Comparison of ENCODE assay signal across 8 cellular contexts in the genomic region with DNA sequence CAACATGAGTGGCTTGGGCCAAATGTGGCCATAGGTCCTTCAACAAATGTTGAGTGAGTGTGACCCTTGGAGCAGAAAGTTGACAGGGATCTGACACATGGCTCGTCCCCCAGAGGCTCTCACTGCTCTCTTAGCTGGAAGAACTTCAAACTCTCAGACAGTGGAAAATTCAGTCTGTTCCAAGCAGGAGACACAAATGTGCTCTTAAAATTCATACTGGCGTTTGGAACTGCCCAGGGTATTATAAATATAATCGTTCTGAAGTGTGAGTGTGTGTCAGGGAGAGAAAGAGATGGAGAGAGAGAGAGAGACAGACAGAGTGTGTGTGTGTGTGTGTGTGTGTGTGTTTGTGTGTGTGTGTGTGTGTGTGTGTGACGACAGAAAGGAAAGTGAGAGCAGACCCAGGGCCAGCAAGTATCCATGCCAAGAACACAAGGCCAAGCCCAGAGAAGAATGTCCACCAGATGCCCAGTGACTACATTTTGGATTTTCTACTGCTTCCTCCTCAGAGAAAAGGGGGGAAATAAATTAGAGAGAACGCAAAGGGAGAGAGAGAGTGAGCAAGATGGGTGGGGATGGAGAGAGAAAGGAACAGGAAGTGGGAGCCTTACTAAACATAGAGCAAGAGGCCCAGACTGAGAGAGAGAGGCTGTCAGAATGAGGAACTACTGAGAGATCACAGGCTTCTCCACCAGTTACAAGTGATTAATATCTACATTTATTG.
DNase-seq lines count a peak whose midpoint lies in the region; ATAC-seq, FAIRE-seq and TF ChIP-seq lines count a peak whose summit lies in the region.

No MANE protein-coding gene starts in this region.

- H4K20me1 ChIP-seq in astrocyte (ENCODE audit: insufficient read depth, low read length) = no peaks in the 10 kb centered on the region

- H3K27me3 Mint-ChIP-seq in CD4-positive, alpha-beta T cell = no peaks in the 10 kb centered on the region
- no peaks in the 10 kb centered on the region for H3K27me3 Mint-ChIP-seq in astrocyte (ENCODE audit: low read depth, unreplicated experiment)

- H3K36me3 ChIP-seq in astrocyte (ENCODE audit: insufficient read depth, low read length) = no peaks in the 10 kb centered on the region
- H3K36me3 ChIP-seq in mucosa of descending colon (ENCODE audit: low read depth) = no peaks in the 10 kb centered on the region

- ATAC-seq in CD4-positive, alpha-beta T cell (ENCODE audit: poor library complexity) = peak; percentile 67
- ATAC-seq in GM19455 (IDR thresholded peaks at IDR 0.05; ENCODE audit: unreplicated experiment) (peak; percentile 78), HG03520 (IDR thresholded peaks at IDR 0.05; ENCODE audit: unreplicated experiment) (peak; percentile 89), mucosa of descending colon (peak; percentile 86), HG02840 (IDR thresholded peaks at IDR 0.05; ENCODE audit: low FRiP score, unreplicated experiment) (no peak)

- H3K27ac Mint-ChIP-seq in CD4-positive, alpha-beta T cell = peak overlapping the region; percentile 55
- H3K27ac Mint-ChIP-seq in astrocyte (ENCODE audit: unreplicated experiment) = no peak overlapping the region

- intact Hi-C loops in CD4-positive, alpha-beta T cell (cut with DNase I, micrococcal nuclease) = no loop called here
- intact Hi-C loops in mucosa of descending colon (cut with DNase I, micrococcal nuclease) = no loop called here
- intact Hi-C loops in posterior cingulate gyrus (cut with DNase I) = no loop called here

- no peak for TF ChIP-seq CTCF in CD4-positive, alpha-beta T cell (IDR thresholded peaks at IDR 0.05)
- no peak for TF ChIP-seq CTCF in astrocyte (IDR thresholded peaks at IDR 0.05; ENCODE audit: insufficient read depth, low read depth, low read length)
- TF ChIP-seq CTCF in mucosa of descending colon (IDR thresholded peaks at IDR 0.05) = no peak

- H3K9me3 ChIP-seq in CD4-positive, alpha-beta T cell (ENCODE audit: control insufficient read depth, low read length) = no peaks in the 10 kb centered on the region
- H3K9me3 ChIP-seq in astrocyte (ENCODE audit: insufficient read depth, low read depth, low read length) = no peaks in the 10 kb centered on the region
- H3K9me3 ChIP-seq in mucosa of descending colon = no peaks in the 10 kb centered on the region

- H3K9ac ChIP-seq in astrocyte (ENCODE audit: low read length) = no peak overlapping the region

- DNase-seq in CD4-positive, alpha-beta T cell = no peak
- DNase-seq in astrocyte (ENCODE audit: low read depth) (peak; percentile 35), mucosa of descending colon (no peak), posterior cingulate gyrus (no peak), NCI-H526 (lab: John Stamatoyannopoulos, UW) (no peak)

- POLR2A ChIA-PET in CD4-positive, alpha-beta T cell (lab: Charles Lee) = no interaction called here

- H3K4me3 Mint-ChIP-seq in CD4-positive, alpha-beta T cell = peak overlapping the region; percentile 2
- H3K4me3 Mint-ChIP-seq in astrocyte (ENCODE audit: unreplicated experiment) = no peak overlapping the region

- no peaks in the 10 kb centered on the region for H3K9me3 Mint-ChIP-seq in CD4-positive, alpha-beta T cell
- no peaks in the 10 kb centered on the region for H3K9me3 Mint-ChIP-seq in astrocyte (ENCODE audit: unreplicated experiment)

- CTCF ChIA-PET in CD4-positive, alpha-beta T cell (lab: Charles Lee) = no interaction called here

- peaks cover 41% of the 10 kb centered on the region for H3K4me1 Mint-ChIP-seq in CD4-positive, alpha-beta T cell (ENCODE audit: low read depth)
- H3K4me1 Mint-ChIP-seq in astrocyte (ENCODE audit: low read depth, unreplicated experiment) = peaks cover 5% of the 10 kb centered on the region

- no peak overlapping the region for H3K4me2 ChIP-seq in astrocyte (ENCODE audit: low read length)

- no peaks in the 10 kb centered on the region for H3K27me3 ChIP-seq in CD4-positive, alpha-beta T cell (ENCODE audit: control insufficient read depth, insufficient read depth, low read length)
- H3K27me3 ChIP-seq in astrocyte (ENCODE audit: insufficient read depth, low read length) = no peaks in the 10 kb centered on the region

- peak overlapping the region; percentile 59 for H2AFZ ChIP-seq in astrocyte (ENCODE audit: low read depth, low read length)

- H3K4me1 ChIP-seq in astrocyte (ENCODE audit: insufficient read depth, low read length) (no peaks in the 10 kb centered on the region), mucosa of descending colon (ENCODE audit: low read depth) (no peaks in the 10 kb centered on the region)

- H3K36me3 Mint-ChIP-seq in CD4-positive, alpha-beta T cell (ENCODE audit: low read depth) = no peaks in the 10 kb centered on the region
- no peaks in the 10 kb centered on the region for H3K36me3 Mint-ChIP-seq in astrocyte (ENCODE audit: low read depth, unreplicated experiment)

- FAIRE-seq in astrocyte (lab: Jason Lieb, UNC) = no peak

- no peaks in the 10 kb centered on the region for H3K79me2 ChIP-seq in astrocyte (ENCODE audit: insufficient read depth, low read length)

- no peak overlapping the region for H3K27ac ChIP-seq in CD4-positive, alpha-beta T cell (ENCODE audit: low read depth, low read length)
- no peak overlapping the region for H3K27ac ChIP-seq in astrocyte (ENCODE audit: low read depth, low read length)

- H3K4me3 ChIP-seq in astrocyte (ENCODE audit: insufficient read depth, low read depth, low read length) = no peak overlapping the region
- no peak overlapping the region for H3K4me3 ChIP-seq in mucosa of descending colon
